In genomic region chr20:4524792-4525191, GRCh38 we compare ENCODE assay signal across 9 cellular contexts.
"Had no signal": no experiment of that assay in that cellular context is flagged by ENCODE, and none has a peak within 500 bp of the region (broad histone marks: within the 10 kb centered on the region; RNA-seq: fewer than 3 reads in every experiment).

No MANE protein-coding gene starts in this region.

- H3K4me2 ChIP-seq: GM23338 had no signal

- H3K36me3 ChIP-seq: HAP-1 had no signal

- H3K9me3 ChIP-seq: HAP-1 had no signal

- H2AFZ ChIP-seq: GM23248, GM23338 had no signal

- H3K4me3 ChIP-seq: GM23248, GM23338, HAP-1 had no signal

- DNase-seq: GM23248, GOT3, H7, H9, HCEC 1CT, HFFc6 had no signal

- H3K9ac ChIP-seq: GM23248 had no signal

- H3K4me1 ChIP-seq: HAP-1 had no signal

- ATAC-seq: GM23338, HCT116 had no signal

- H3K27ac ChIP-seq: GM23248 had no signal
